Comparison of ENCODE assay signal across 27 cellular contexts in genomic region chr11:75533843-75534242, GRCh38.
"Had no signal": no experiment of that assay in that cellular context is flagged by ENCODE, and none has a peak within 500 bp of the region (broad histone marks: within the 10 kb centered on the region; RNA-seq: fewer than 3 reads in every experiment).

No MANE protein-coding gene starts in this region.

- H3K4me3 ChIP-seq: cardiac muscle cell, SK-N-MC had no signal

- DNase-seq: activated CD4-positive, alpha-beta T cell treated with anti-CD3 and anti-CD28 coated beads for 36 hours; activated CD4-positive, alpha-beta T cell treated with anti-CD3 and anti-CD28 coated beads, Interleukin-2, amount 50 U/mL, for 4 hours; activated CD8-positive, alpha-beta memory T cell treated with anti-CD3 and anti-CD28 coated beads for 24 hours; activated gamma-delta T cell; activated naive CD4-positive, alpha-beta T cell treated with anti-CD3 and anti-CD28 coated beads, Interleukin-2, amount 10 ng/mL, durations not matched to agents 7 days and 5 days; activated naive CD8-positive, alpha-beta T cell treated with anti-CD3 and anti-CD28 coated beads for 36 hours; activated T-cell treated with anti-CD3 and anti-CD28 coated beads, Interleukin-2, amount 50 U/mL, for 48 hours; brain microvascular endothelial cell; Karpas-422; MM.1S; NCI-H1105; NCI-H146; NCI-H187 treated with DMSO at 0.1 percent for 48 hours; NCI-H2081 treated with DMSO at 0.1 percent for 48 hours; NCI-H2171; NCI-H2227 treated with DMSO at 0.1 percent for 48 hours; NCI-H446 treated with DMSO at 0.1 percent for 48 hours; NCI-H526 treated with DMSO at 0.1 percent for 48 hours; NCI-H82; T-cell; T-helper 2 cell; T1000; WERI-Rb-1 had no signal

- H3K36me3 ChIP-seq: brain microvascular endothelial cell, cardiac muscle cell, WERI-Rb-1 had no signal

- H3K27ac Mint-ChIP-seq: activated CD4-positive, alpha-beta T cell treated with anti-CD3 and anti-CD28 coated beads for 36 hours; activated naive CD4-positive, alpha-beta T cell treated with anti-CD3 and anti-CD28 coated beads, Interleukin-2, amount 10 ng/mL, durations not matched to agents 7 days and 5 days; activated naive CD8-positive, alpha-beta T cell treated with anti-CD3 and anti-CD28 coated beads for 36 hours; activated T-helper 17 cell treated with anti-CD3 and anti-CD28 coated beads, Interleukin-2, amount 50 U/mL, for 72 hours had no signal

- H3K4me3 Mint-ChIP-seq: activated CD4-positive, alpha-beta T cell treated with anti-CD3 and anti-CD28 coated beads for 36 hours; activated naive CD4-positive, alpha-beta T cell treated with anti-CD3 and anti-CD28 coated beads, Interleukin-2, amount 10 ng/mL, durations not matched to agents 7 days and 5 days; activated naive CD8-positive, alpha-beta T cell treated with anti-CD3 and anti-CD28 coated beads for 36 hours; activated T-helper 17 cell treated with anti-CD3 and anti-CD28 coated beads, Interleukin-2, amount 50 U/mL, for 72 hours; T-cell had no signal

- H3K9me3 Mint-ChIP-seq: activated naive CD4-positive, alpha-beta T cell treated with anti-CD3 and anti-CD28 coated beads, Interleukin-2, amount 10 ng/mL, durations not matched to agents 7 days and 5 days; activated naive CD8-positive, alpha-beta T cell treated with anti-CD3 and anti-CD28 coated beads for 36 hours; activated T-helper 17 cell treated with anti-CD3 and anti-CD28 coated beads, Interleukin-2, amount 50 U/mL, for 72 hours; T-cell had no signal

- H3K36me3 Mint-ChIP-seq: activated naive CD4-positive, alpha-beta T cell treated with anti-CD3 and anti-CD28 coated beads, Interleukin-2, amount 10 ng/mL, durations not matched to agents 7 days and 5 days; activated naive CD8-positive, alpha-beta T cell treated with anti-CD3 and anti-CD28 coated beads for 36 hours; T-cell had no signal

- FAIRE-seq: TTC549 had no signal

- H3K27ac ChIP-seq: brain microvascular endothelial cell, SK-N-MC, WERI-Rb-1 had no signal

- H3K27me3 Mint-ChIP-seq: activated CD4-positive, alpha-beta T cell treated with anti-CD3 and anti-CD28 coated beads for 36 hours; activated T-helper 17 cell treated with anti-CD3 and anti-CD28 coated beads, Interleukin-2, amount 50 U/mL, for 72 hours had no signal

- ATAC-seq: activated CD4-positive, alpha-beta T cell treated with anti-CD3 and anti-CD28 coated beads for 36 hours; activated T-helper 17 cell treated with anti-CD3 and anti-CD28 coated beads, Interleukin-2, amount 50 U/mL, for 72 hours; T-cell had no signal

- H3K27me3 ChIP-seq: brain microvascular endothelial cell, cardiac muscle cell had no signal
